30 cellular contexts compared by ENCODE assay signal in genomic region chr21:32368386-32368785, GRCh38. TPM values are rescaled to one million over a fixed set of nuclear protein-coding genes. Genes with fewer than 3 reads are reported as not detected.
DNase-seq lines count a peak whose midpoint lies in the region; ATAC-seq and TF ChIP-seq lines count a peak whose summit lies in the region.
"Had no signal": no experiment of that assay in that cellular context is flagged by ENCODE, and none has a peak within 500 bp of the region (broad histone marks: within the 10 kb centered on the region; RNA-seq: fewer than 3 reads in every experiment).

No MANE protein-coding gene starts in this region.

- H3K36me3 ChIP-seq in gastrocnemius medialis = peaks cover 0 to 83% of the 10 kb centered on the region in 2 donors

- intact Hi-C loops in gastrocnemius medialis (cut with DNase I; ENCODE audit: low total_unique reads) = no loop called here

- no peaks in the 10 kb centered on the region for H3K9me3 ChIP-seq in gastrocnemius medialis
- H3K9me3 ChIP-seq: HAP-1, SJSA1 had no signal

- TF ChIP-seq POLR2A in gastrocnemius medialis (IDR thresholded peaks at IDR 0.05) = no peak

- H3K4me3 ChIP-seq in gastrocnemius medialis = no peak overlapping the region
- H3K4me3 ChIP-seq: HAP-1, hepatocyte, SJSA1 had no signal

- H3K4me1 ChIP-seq in gastrocnemius medialis = peaks cover 0 to 2% of the 10 kb centered on the region in 2 donors
- H3K4me1 ChIP-seq: HAP-1 had no signal

- ATAC-seq in gastrocnemius medialis (no peak), HG03457 (IDR thresholded peaks at IDR 0.05; ENCODE audit: unreplicated experiment) (no peak), HG02759 (IDR thresholded peaks at IDR 0.05; ENCODE audit: unreplicated experiment) (no peak)
- ATAC-seq: left lobe of liver had no signal

- H3K27ac ChIP-seq in VCaP (peak overlapping the region; percentile 41), gastrocnemius medialis (peak overlapping the region in 3 of 4 donors; percentile 48 to 65 (median 56))
- H3K27ac ChIP-seq: C4-2B, hepatocyte, SJSA1 had no signal

- H3K27me3 ChIP-seq in gastrocnemius medialis = no peaks in the 10 kb centered on the region
- H3K27me3 ChIP-seq: hepatocyte, SJSA1 had no signal

- in situ Hi-C loops in gastrocnemius medialis (cut with MboI; ENCODE audit: low sequenced_read_pairs in 4 of 4) = no loop called here

- no peak for TF ChIP-seq CTCF in VCaP (conservative IDR thresholded peaks at IDR 0.05)
- TF ChIP-seq CTCF in gastrocnemius medialis (IDR thresholded peaks at IDR 0.05 in 4 of 5, conservative IDR thresholded peaks at IDR 0.05 in 1 of 5) = no peak

- DNase-seq in brain pericyte (ENCODE audit: low read depth, low spot score) = peak; percentile 94
- DNase-seq in left kidney (ENCODE audit: low read depth, low spot score) = peak; percentile 46
- DNase-seq in gastrocnemius medialis = no peak
- no peak for DNase-seq in RKO (ENCODE audit: low spot score)
- DNase-seq: activated CD4-positive, alpha-beta T cell treated with anti-CD3 and anti-CD28 coated beads, Interleukin-2, amount 50 U/mL, for 48 hours; activated CD4-positive, CD25-positive, alpha-beta regulatory T cell; activated CD8-positive, alpha-beta memory T cell treated with anti-CD3 and anti-CD28 coated beads, Interleukin-2, amount 50 U/mL, for 4 hours; activated naive CD8-positive, alpha-beta T cell treated with anti-CD3 and anti-CD28 coated beads, Interleukin-2, amount 10 ng/mL, durations not matched to agents 7 days and 5 days; Calu3; cerebellar nuclear complex; foreskin fibroblast; KBM-7; MM.1S; naive B cell; NCI-H1417; NCI-H2029 treated with DMSO at 0.1 percent for 48 hours; NCI-H226; NCI-H748 treated with DMSO at 0.1 percent for 48 hours; occipital lobe; stimulated activated CD4-positive, alpha-beta T cell treated with anti-CD3 and anti-CD28 coated beads, Interleukin-4, amount 100 ng/mL, for 1 hour had no signal

RNA-seq across cellular contexts. Expression of gene URB1, which starts 24.4 kb away (rescaled TPM):
- total RNA-seq in gastrocnemius medialis = 10 to 100 TPM; 13.7 to 17.7 (median 15.2) TPM

RNA-seq across cellular contexts. Expression of gene EVA1C, which starts 44.1 kb away (rescaled TPM):
- total RNA-seq in gastrocnemius medialis = 10 to 100 TPM in 2 of 4 donors, 1 to 10 TPM in 2; 9.2 to 15.8 (median 12.1) TPM
- total RNA-seq: astrocyte, HT1080 had no signal

Comparison
In these comparisons a context has a peak if more than half of its experiments do, and no peak if none do; other contexts are left out.
1. DNase-seq: peak in brain pericyte (single experiment) and left kidney (single experiment); none in gastrocnemius medialis (0 of 2) and RKO (single experiment).